In the genomic region with DNA sequence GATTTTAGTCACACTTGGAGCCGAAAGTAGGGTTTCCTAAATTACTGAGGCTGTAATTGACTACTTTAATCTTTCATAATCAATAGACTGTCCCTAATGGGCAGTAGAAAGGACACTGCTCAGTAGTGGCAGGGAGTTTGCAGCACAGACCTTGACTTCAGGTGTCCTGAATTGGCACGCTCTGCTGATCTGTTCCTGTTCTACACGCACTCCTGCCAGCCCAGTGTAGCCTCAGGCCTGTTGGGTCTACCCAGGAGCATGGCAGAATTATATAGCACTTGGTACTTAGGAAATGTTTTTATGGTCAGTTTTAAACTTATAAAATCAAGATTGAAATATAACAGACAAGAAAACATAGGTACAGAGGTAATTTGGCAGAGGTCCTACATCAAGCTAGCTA, we compare ENCODE assay signal across 9 cellular contexts. TPM values are rescaled to one million over a fixed set of nuclear protein-coding genes. Genes with fewer than 3 reads are reported as not detected.
DNase-seq lines count a peak whose midpoint lies in the region; ATAC-seq and TF ChIP-seq lines count a peak whose summit lies in the region.
"Had no signal": no experiment of that assay in that cellular context is flagged by ENCODE, and none has a peak within 500 bp of the region (broad histone marks: within the 10 kb centered on the region; RNA-seq: fewer than 3 reads in every experiment).

No MANE protein-coding gene starts in this region.

- H3K27me3 ChIP-seq in Karpas-422 (ENCODE audit: low read length) (no peaks in the 10 kb centered on the region), breast epithelium (no peaks in the 10 kb centered on the region)
- H3K27me3 ChIP-seq: SJSA1 had no signal

- no peaks in the 10 kb centered on the region for H3K27me3 Mint-ChIP-seq in CD14-positive monocyte (ENCODE audit: low read depth in 3 of 3)
- H3K27me3 Mint-ChIP-seq in naive thymus-derived CD8-positive, alpha-beta T cell, result no peaks in the 10 kb centered on the region

- H3K27ac ChIP-seq in Karpas-422 (ENCODE audit: low read length) (peak overlapping the region; percentile 19), breast epithelium (peak overlapping the region; percentile 23 to 33)
- H3K27ac ChIP-seq: SJSA1 had no signal

- H3K4me3 ChIP-seq in Karpas-422 (ENCODE audit: low read length) (no peak overlapping the region), breast epithelium (peak overlapping the region in 1 of 3 donors; percentile 18)
- H3K4me3 ChIP-seq: SJSA1 had no signal

- H2AFZ ChIP-seq in Karpas-422 (ENCODE audit: low read length), result no peak overlapping the region

- peaks cover 0 to 1% (median 0%) of the 10 kb centered on the region in 7 donors for H3K9me3 Mint-ChIP-seq in CD14-positive monocyte
- H3K9me3 Mint-ChIP-seq in naive thymus-derived CD8-positive, alpha-beta T cell, result no peaks in the 10 kb centered on the region

- peaks cover 98% of the 10 kb centered on the region for H3K79me2 ChIP-seq in Karpas-422 (ENCODE audit: low read length)

- TF ChIP-seq CTCF in CD14-positive monocyte (IDR thresholded peaks at IDR 0.05) (no peak), breast epithelium (IDR thresholded peaks at IDR 0.05) (no peak)

- peaks cover 49% of the 10 kb centered on the region for H3K4me1 ChIP-seq in Karpas-422 (ENCODE audit: low read length)
- H3K4me1 ChIP-seq in breast epithelium, result peaks cover 12 to 22% of the 10 kb centered on the region in 2 donors

- intact Hi-C loops in CD14-positive monocyte (cut with micrococcal nuclease), result loop anchor here in 1 of 2 donors (5.0 kb wide), 1 partner anchor 116 kb away; no protein-coding TSS in a partner anchor
- intact Hi-C loops in breast epithelium (cut with DNase I; ENCODE audit: low total_unique reads), result no loop called here

- peaks cover 53% of the 10 kb centered on the region for H3K4me1 Mint-ChIP-seq in CD14-positive monocyte
- H3K4me1 Mint-ChIP-seq in naive thymus-derived CD8-positive, alpha-beta T cell, result peaks cover 45 to 98% (median 95%) of the 10 kb centered on the region in 4 donors

- H3K9me2 ChIP-seq in Karpas-422 (replicated peaks; ENCODE audit: insufficient read depth, low read length), result no peaks in the 10 kb centered on the region

- H3K9me3 ChIP-seq in Karpas-422 (ENCODE audit: low read length), result no peaks in the 10 kb centered on the region
- H3K9me3 ChIP-seq in breast epithelium, result no peaks in the 10 kb centered on the region
- H3K9me3 ChIP-seq: SJSA1 had no signal

- POLR2A ChIA-PET in naive thymus-derived CD8-positive, alpha-beta T cell (lab: Charles Lee), result interaction anchor here (0.7 to 4.5 kb wide), 3 partner anchors 9 to 116 kb away, joined by 3 to 34 read pairs (median 4); partner anchors contain the start of gene EIF4H

- no peak overlapping the region for H3K4me2 ChIP-seq in Karpas-422 (ENCODE audit: low read depth, low read length, poor library complexity, severe bottlenecking)

- peaks cover 30% of the 10 kb centered on the region for H3K36me3 ChIP-seq in Karpas-422 (ENCODE audit: insufficient read depth, low read length)
- H3K36me3 ChIP-seq in breast epithelium, result no peaks in the 10 kb centered on the region

- no peak for ATAC-seq in naive thymus-derived CD8-positive, alpha-beta T cell
- ATAC-seq in GM19467 (IDR thresholded peaks at IDR 0.05; ENCODE audit: unreplicated experiment), result no peak

- no peak overlapping the region for H3K4me3 Mint-ChIP-seq in CD14-positive monocyte
- peak overlapping the region in 8 of 10 donors; percentile 15 to 61 (median 43) for H3K4me3 Mint-ChIP-seq in naive thymus-derived CD8-positive, alpha-beta T cell

- peak overlapping the region in 4 of 7 donors; percentile 6 to 76 (median 37) for H3K27ac Mint-ChIP-seq in CD14-positive monocyte
- H3K27ac Mint-ChIP-seq in naive thymus-derived CD8-positive, alpha-beta T cell, result peak overlapping the region in 7 of 10 donors; percentile 11 to 85 (median 68)

- peaks cover 95% of the 10 kb centered on the region for H4K20me1 ChIP-seq in Karpas-422 (ENCODE audit: insufficient read depth, low read depth, low read length)

- H3K36me3 Mint-ChIP-seq in CD14-positive monocyte, result peaks cover 28 to 65% of the 10 kb centered on the region in 2 donors
- peaks cover 0 to 69% (median 16%) of the 10 kb centered on the region in 3 donors for H3K36me3 Mint-ChIP-seq in naive thymus-derived CD8-positive, alpha-beta T cell

- H3K9ac ChIP-seq in Karpas-422 (ENCODE audit: low read length), result 0 out of 2 replicates have a peak overlapping the region, but pooled peaks have one; percentile 10

- TF ChIP-seq POLR2A in breast epithelium (IDR thresholded peaks at IDR 0.05), result no peak

- DNase-seq in CD14-positive monocyte (ENCODE audit: low spot score) (no peak), Karpas-422 (no peak), breast epithelium (ENCODE audit: low spot score in 2 of 2) (peak in 1 of 2 donors; percentile 34), NK-92 (lab: John Stamatoyannopoulos, UW; ENCODE audit: unreplicated experiment) (no peak), NCI-H2029 treated with DMSO at 0.1 percent for 48 hours (lab: John Stamatoyannopoulos, UW) (no peak), NCI-H187 (lab: John Stamatoyannopoulos, UW) (no peak)
- DNase-seq in naive thymus-derived CD8-positive, alpha-beta T cell, result no peak

RNA-seq across cellular contexts. Expression of gene EIF4H, which starts 9.0 kb away (rescaled TPM):
- polyA plus RNA-seq in CD14-positive monocyte, result 100 to 1,000 TPM; 206 to 234 TPM
- total RNA-seq in Karpas-422 (2014; rRNA removed; shearing (Covaris generic); ENCODE audit: low replicate concordance), result 200 and 286 TPM in 2 replicates
- total RNA-seq in breast epithelium, result 100 to 1,000 TPM; 199 to 256 (median 238) TPM
- total RNA-seq in naive thymus-derived CD8-positive, alpha-beta T cell, result 100 to 1,000 TPM; 217 to 231 TPM
- polyA plus RNA-seq in naive thymus-derived CD8-positive, alpha-beta T cell, result 100 to 1,000 TPM; 219 to 239 (median 221) TPM

RNA-seq across cellular contexts. Expression of gene LAT2, which starts 26.7 kb away (rescaled TPM):
- 100 to 1,000 TPM; 349 to 355 TPM for polyA plus RNA-seq in CD14-positive monocyte
- total RNA-seq in Karpas-422 (2014; rRNA removed; shearing (Covaris generic); ENCODE audit: low replicate concordance), result 2.3 and 10.5 TPM in 2 replicates
- total RNA-seq in breast epithelium, result 1 to 10 TPM; 6.9 to 9.4 (median 7.7) TPM
- 1 to 10 TPM; 5.8 to 6.4 TPM for total RNA-seq in naive thymus-derived CD8-positive, alpha-beta T cell
- polyA plus RNA-seq in naive thymus-derived CD8-positive, alpha-beta T cell, result 1 to 10 TPM in 1 of 3 donors, under 1 TPM in 2; 0.57 to 2.3 (median 0.97) TPM

Comparison
In these comparisons a context has a peak if more than half of its experiments do, and no peak if none do; other contexts are left out.
1. H3K4me3 Mint-ChIP-seq: peak in naive thymus-derived CD8-positive, alpha-beta T cell (8 of 10); none in CD14-positive monocyte (0 of 2).